21 cellular contexts compared by ENCODE assay signal in the genomic region with DNA sequence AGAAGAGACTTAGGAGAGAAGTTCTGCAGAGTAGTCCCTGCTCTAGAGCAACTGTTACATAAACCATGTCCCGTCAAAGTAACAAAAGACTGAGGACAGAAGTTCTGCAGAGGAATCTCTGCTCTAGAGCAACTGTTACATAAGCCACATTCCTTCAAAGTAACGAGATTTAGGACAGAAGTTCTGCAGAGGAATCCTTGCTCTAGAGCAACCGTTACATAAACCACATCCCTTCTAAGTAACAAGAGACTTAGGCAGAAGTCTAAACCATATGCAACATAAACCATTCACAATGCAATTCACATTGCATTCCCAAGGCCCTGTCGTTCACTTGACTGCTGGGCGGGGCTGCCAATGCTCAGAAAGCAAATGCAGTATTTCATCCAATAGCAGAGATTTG.
"Had no signal": no experiment of that assay in that cellular context is flagged by ENCODE, and none has a peak within 500 bp of the region (broad histone marks: within the 10 kb centered on the region; RNA-seq: fewer than 3 reads in every experiment).

No MANE protein-coding gene starts in this region.

- DNase-seq: activated CD4-positive, alpha-beta T cell treated with anti-CD3 and anti-CD28 coated beads, Interleukin-2, amount 10 ng/mL, durations not matched to agents 7 days and 5 days; activated CD8-positive, alpha-beta T cell treated with anti-CD3 and anti-CD28 coated beads, Interleukin-2, amount 10 ng/mL, durations not matched to agents 7 days and 5 days; activated effector memory CD4-positive, alpha-beta T cell treated with anti-CD3 and anti-CD28 coated beads, Interleukin-2, amount 50 U/mL, for 16 hours; activated T-cell treated with anti-CD3 and anti-CD28 coated beads, Interleukin-2, amount 50 U/mL, for 48 hours; adrenal gland; effector memory CD8-positive, alpha-beta T cell; esophagus squamous epithelium; kidney; mucosa of descending colon; naive B cell; retina; stimulated activated naive CD4-positive, alpha-beta T cell treated with Interleukin-2 at 50 U/mL for 16 hours; T-helper 1 cell; T1000; tibial artery had no signal

- H3K4me1 ChIP-seq: esophagus squamous epithelium, tibial artery had no signal

- H3K36me3 ChIP-seq: adrenal gland, esophagus squamous epithelium, tibial artery had no signal

- H3K36me3 Mint-ChIP-seq: activated naive CD4-positive, alpha-beta T cell treated with anti-CD3 and anti-CD28 coated beads, Interleukin-2, amount 50 U/mL, for 24 hours had no signal

- H3K27me3 Mint-ChIP-seq: activated CD4-positive, alpha-beta T cell treated with anti-CD3 and anti-CD28 coated beads, Interleukin-2, amount 10 ng/mL, durations not matched to agents 7 days and 5 days; activated naive CD4-positive, alpha-beta T cell treated with anti-CD3 and anti-CD28 coated beads, Interleukin-2, amount 50 U/mL, for 24 hours; effector memory CD8-positive, alpha-beta T cell; naive B cell had no signal

- H3K27ac Mint-ChIP-seq: activated CD4-positive, alpha-beta T cell treated with anti-CD3 and anti-CD28 coated beads, Interleukin-2, amount 10 ng/mL, durations not matched to agents 7 days and 5 days; activated CD8-positive, alpha-beta T cell treated with anti-CD3 and anti-CD28 coated beads, Interleukin-2, amount 10 ng/mL, durations not matched to agents 7 days and 5 days; activated naive CD4-positive, alpha-beta T cell treated with anti-CD3 and anti-CD28 coated beads, Interleukin-2, amount 50 U/mL, for 24 hours; effector memory CD8-positive, alpha-beta T cell had no signal

- H3K4me3 Mint-ChIP-seq: activated CD4-positive, alpha-beta T cell treated with anti-CD3 and anti-CD28 coated beads, Interleukin-2, amount 10 ng/mL, durations not matched to agents 7 days and 5 days; activated CD8-positive, alpha-beta T cell treated with anti-CD3 and anti-CD28 coated beads, Interleukin-2, amount 10 ng/mL, durations not matched to agents 7 days and 5 days; activated naive CD4-positive, alpha-beta T cell treated with anti-CD3 and anti-CD28 coated beads, Interleukin-2, amount 50 U/mL, for 24 hours; effector memory CD8-positive, alpha-beta T cell; naive B cell; neural crest cell had no signal

- H3K27me3 ChIP-seq: adrenal gland, esophagus squamous epithelium, tibial artery had no signal

- H3K9me3 Mint-ChIP-seq: activated CD4-positive, alpha-beta T cell treated with anti-CD3 and anti-CD28 coated beads, Interleukin-2, amount 10 ng/mL, durations not matched to agents 7 days and 5 days; activated naive CD4-positive, alpha-beta T cell treated with anti-CD3 and anti-CD28 coated beads, Interleukin-2, amount 50 U/mL, for 24 hours; effector memory CD8-positive, alpha-beta T cell; naive B cell; neural crest cell had no signal

- FAIRE-seq: frontal cortex, kidney, urothelium cell line had no signal

- H3K27ac ChIP-seq: adrenal gland, esophagus squamous epithelium, tibial artery had no signal

- H3K9me3 ChIP-seq: adrenal gland, esophagus squamous epithelium, mucosa of descending colon, tibial artery had no signal

- H3K4me3 ChIP-seq: adrenal gland, esophagus squamous epithelium, mucosa of descending colon, tibial artery had no signal

- ATAC-seq: activated CD4-positive, CD25-positive, alpha-beta regulatory T cell treated with anti-CD3 and anti-CD28 coated beads, Interleukin-2, amount 50 U/mL, for 24 hours; activated CD8-positive, alpha-beta T cell treated with anti-CD3 and anti-CD28 coated beads, Interleukin-2, amount 10 ng/mL, durations not matched to agents 7 days and 5 days; effector memory CD8-positive, alpha-beta T cell; left lobe of liver; mucosa of descending colon had no signal

- H3K4me1 Mint-ChIP-seq: activated CD4-positive, alpha-beta T cell treated with anti-CD3 and anti-CD28 coated beads, Interleukin-2, amount 10 ng/mL, durations not matched to agents 7 days and 5 days; activated naive CD4-positive, alpha-beta T cell treated with anti-CD3 and anti-CD28 coated beads, Interleukin-2, amount 50 U/mL, for 24 hours; neural crest cell had no signal
